In the genomic region with DNA sequence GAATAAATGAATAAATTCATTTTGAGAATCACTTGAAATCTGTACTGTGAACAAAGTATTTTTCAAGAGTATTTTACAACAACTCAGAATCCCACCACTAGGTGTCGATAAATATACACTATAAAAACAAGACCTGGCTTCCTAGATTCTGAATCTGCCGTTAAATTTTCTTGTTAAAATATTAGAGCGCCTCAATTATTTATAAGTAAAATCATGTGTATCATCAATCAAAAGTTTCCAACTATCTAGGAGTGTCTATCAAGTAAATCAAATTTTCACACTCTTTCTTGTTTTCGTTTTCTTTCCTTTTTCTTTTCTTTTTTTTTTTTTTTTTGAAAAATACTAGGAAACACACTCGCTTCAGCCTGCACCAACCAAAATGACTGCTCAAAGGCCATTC, we compare ENCODE assay signal across 9 cellular contexts.
DNase-seq lines count a peak whose midpoint lies in the region; ATAC-seq and TF ChIP-seq lines count a peak whose summit lies in the region.
"Had no signal": no experiment of that assay in that cellular context is flagged by ENCODE, and none has a peak within 500 bp of the region (broad histone marks: within the 10 kb centered on the region; RNA-seq: fewer than 3 reads in every experiment).

No MANE protein-coding gene starts in this region.

- H3K27me3 Mint-ChIP-seq in CD8-positive, alpha-beta T cell (ENCODE audit: low read depth) = peaks cover 9% of the 10 kb centered on the region
- H3K27me3 Mint-ChIP-seq in naive B cell = peaks cover 0 to 2% (median 0%) of the 10 kb centered on the region in 3 donors

- CTCF ChIA-PET in CD8-positive, alpha-beta T cell (lab: Charles Lee) = interaction anchor here (0.7 to 2.1 kb wide), 13 partner anchors 11 to 1293 kb away, joined by 3 to 15 read pairs (median 3); no protein-coding TSS in a partner anchor
- CTCF ChIA-PET in HEK293T (lab: Yijun Ruan, JAX) = interaction anchor here (0.6 kb wide), 1 partner anchor 289 kb away, joined by 3 read pairs; no protein-coding TSS in a partner anchor

- H3K9me3 ChIP-seq in CD8-positive, alpha-beta T cell (ENCODE audit: low read length) = no peaks in the 10 kb centered on the region

- H3K4me1 ChIP-seq in CD8-positive, alpha-beta T cell (ENCODE audit: insufficient read depth, low read length) = no peaks in the 10 kb centered on the region

- no peak overlapping the region for H3K4me3 ChIP-seq in CD8-positive, alpha-beta T cell (ENCODE audit: low read depth, low read length)

- no peak overlapping the region for H3K4me3 Mint-ChIP-seq in CD8-positive, alpha-beta T cell
- H3K4me3 Mint-ChIP-seq in naive B cell = no peak overlapping the region
- H3K4me3 Mint-ChIP-seq: IgD-negative memory B cell had no signal

- intact Hi-C loops in CD8-positive, alpha-beta T cell (cut with DNase I, micrococcal nuclease) = loop anchor here (1.0 to 10.0 kb wide), 5 partner anchors 1208 to 1423 kb away; no protein-coding TSS in a partner anchor

- ATAC-seq in CD8-positive, alpha-beta T cell = peak; percentile 57
- peak in 1 of 2 donors; percentile 33 for ATAC-seq in naive B cell (ENCODE audit: low read depth in 2 of 2)
- ATAC-seq in HG02970 (IDR thresholded peaks at IDR 0.05; ENCODE audit: low FRiP score, unreplicated experiment) = no peak
- no peak for ATAC-seq in HG03159 (IDR thresholded peaks at IDR 0.05; ENCODE audit: unreplicated experiment)

- TF ChIP-seq CTCF in CD8-positive, alpha-beta T cell (IDR thresholded peaks at IDR 0.05) = peak; percentile 76

- POLR2A ChIA-PET in CD8-positive, alpha-beta T cell (lab: Charles Lee) = interaction anchor here (0.7 kb wide), 1 partner anchor 1576 kb away, joined by 4 read pairs; no protein-coding TSS in a partner anchor
- POLR2A ChIA-PET in HEK293T (lab: Yijun Ruan, JAX) = no interaction called here

- H3K36me3 ChIP-seq in CD8-positive, alpha-beta T cell (ENCODE audit: insufficient read depth, low read length) = no peaks in the 10 kb centered on the region

- no peak overlapping the region for H3K27ac ChIP-seq in CD8-positive, alpha-beta T cell (ENCODE audit: low read depth, low read length)

- H3K4me1 Mint-ChIP-seq in CD8-positive, alpha-beta T cell (ENCODE audit: low read depth) = no peaks in the 10 kb centered on the region
- peaks cover 10 to 19% (median 11%) of the 10 kb centered on the region in 3 donors for H3K4me1 Mint-ChIP-seq in naive B cell

- no peak for DNase-seq in CD8-positive, alpha-beta T cell
- DNase-seq in HEK293T (ENCODE audit: extremely low spot score) (peak; percentile 20), NCI-H774 (lab: John Stamatoyannopoulos, UW) (peak; percentile 43), dermis blood vessel endothelial cell (peak; percentile 70), naive B cell (peak; percentile 23), HK-2 (ENCODE audit: unreplicated experiment) (no peak)

- no peaks in the 10 kb centered on the region for H3K9me3 Mint-ChIP-seq in CD8-positive, alpha-beta T cell
- H3K9me3 Mint-ChIP-seq in naive B cell = no peaks in the 10 kb centered on the region
- H3K9me3 Mint-ChIP-seq: IgD-negative memory B cell had no signal

- H3K27ac Mint-ChIP-seq in CD8-positive, alpha-beta T cell = no peak overlapping the region
- peak overlapping the region in 1 of 6 donors; percentile 38 for H3K27ac Mint-ChIP-seq in naive B cell
- H3K27ac Mint-ChIP-seq: IgD-negative memory B cell had no signal

- H3K27me3 ChIP-seq in CD8-positive, alpha-beta T cell (ENCODE audit: insufficient read depth, low read length) = no peaks in the 10 kb centered on the region

- H3K36me3 Mint-ChIP-seq in CD8-positive, alpha-beta T cell = no peaks in the 10 kb centered on the region
- no peaks in the 10 kb centered on the region for H3K36me3 Mint-ChIP-seq in naive B cell
- H3K36me3 Mint-ChIP-seq: IgD-negative memory B cell had no signal

TF ChIP-seq in HEK293T, 16 proteins besides CTCF, POLR2A, EP300 and RAD21:
- TF ChIP-seq PKNOX1 (IDR thresholded peaks at IDR 0.05) = no peak
- TF ChIP-seq ZNF384 (IDR thresholded peaks at IDR 0.05) = peak; percentile 74

Comparison
In these comparisons a context has a peak if more than half of its experiments do, and no peak if none do; other contexts are left out.
1. DNase-seq: peak in HEK293T (single experiment), NCI-H774 (single experiment), dermis blood vessel endothelial cell (single experiment) and naive B cell (single experiment); none in CD8-positive, alpha-beta T cell (0 of 7) and HK-2 (single experiment).